10 cellular contexts compared by ENCODE assay signal in the genomic region with DNA sequence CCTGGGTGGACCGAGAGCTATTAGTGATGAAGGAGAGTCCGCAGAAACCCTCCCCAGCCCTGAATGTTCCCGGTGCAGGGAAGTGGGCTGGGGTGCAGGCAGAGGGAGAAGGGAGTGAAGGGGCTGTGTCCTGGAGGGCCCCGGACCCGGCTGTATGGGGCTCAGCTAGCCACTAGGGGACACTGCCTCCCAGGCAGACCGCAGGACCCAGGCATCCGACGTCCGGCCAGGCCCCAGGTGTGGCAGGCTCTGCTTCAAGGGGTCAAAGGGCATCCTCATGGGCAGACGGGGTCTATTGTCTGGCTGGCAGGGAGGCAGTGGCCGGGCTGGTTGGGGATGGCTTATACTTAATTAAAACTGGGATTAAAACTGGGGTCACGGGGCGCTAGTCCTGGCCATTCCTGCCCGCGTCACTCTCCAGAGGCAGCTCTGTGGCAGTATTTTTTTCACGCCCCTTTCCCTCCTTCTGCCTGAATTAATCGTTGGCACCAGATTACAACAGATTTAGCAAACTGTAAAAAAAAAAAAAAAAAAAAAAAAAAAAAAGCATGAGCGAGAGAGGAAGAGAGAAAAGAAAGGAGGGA. TPM values are rescaled to one million over a fixed set of nuclear protein-coding genes. Genes with fewer than 3 reads are reported as not detected.
A peak's percentile ranks its signal among the peaks of the same experiment; 100 is the strongest.
DNase-seq lines count a peak whose midpoint lies in the region; ATAC-seq and TF ChIP-seq lines count a peak whose summit lies in the region.
"Had no signal": no experiment of that assay in that cellular context is flagged by ENCODE, and none has a peak within 500 bp of the region (broad histone marks: within the 10 kb centered on the region; RNA-seq: fewer than 3 reads in every experiment).

No MANE protein-coding gene starts in this region.

- CTCF ChIA-PET in activated CD4-positive, alpha-beta T cell treated with anti-CD3 and anti-CD28 coated beads, Interleukin-2, amount 10 ng/mL, durations not matched to agents 7 days and 5 days (lab: Charles Lee) = no interaction called here

- POLR2A ChIA-PET in activated CD4-positive, alpha-beta T cell treated with anti-CD3 and anti-CD28 coated beads, Interleukin-2, amount 10 ng/mL, durations not matched to agents 7 days and 5 days (lab: Charles Lee) = interaction anchor here (0.5 kb wide), 1 partner anchor 8 kb away, joined by 5 read pairs; no protein-coding TSS in a partner anchor

- peaks cover 15% of the 10 kb centered on the region for H4K20me1 ChIP-seq in osteoblast (ENCODE audit: insufficient read depth, low read length)

- H3K27me3 Mint-ChIP-seq in activated CD4-positive, alpha-beta T cell treated with anti-CD3 and anti-CD28 coated beads, Interleukin-2, amount 10 ng/mL, durations not matched to agents 7 days and 5 days = peaks cover 10% of the 10 kb centered on the region

- no peaks in the 10 kb centered on the region for H3K9me3 Mint-ChIP-seq in activated CD4-positive, alpha-beta T cell treated with anti-CD3 and anti-CD28 coated beads, Interleukin-2, amount 10 ng/mL, durations not matched to agents 7 days and 5 days

- H3K4me1 ChIP-seq in osteoblast (ENCODE audit: insufficient read depth, low read length) = no peaks in the 10 kb centered on the region

- H3K4me2 ChIP-seq in osteoblast (ENCODE audit: insufficient read depth, low read length) = no peak overlapping the region

- H3K4me1 Mint-ChIP-seq in activated CD4-positive, alpha-beta T cell treated with anti-CD3 and anti-CD28 coated beads, Interleukin-2, amount 10 ng/mL, durations not matched to agents 7 days and 5 days = no peaks in the 10 kb centered on the region

- H3K9me3 ChIP-seq in osteoblast (ENCODE audit: low read depth, low read length) = no peaks in the 10 kb centered on the region

- no peak overlapping the region for H3K4me3 ChIP-seq in GM12865 (ENCODE audit: low read depth, low read length)
- no peak overlapping the region for H3K4me3 ChIP-seq in epithelial cell of esophagus (ENCODE audit: low read length)
- H3K4me3 ChIP-seq in osteoblast (ENCODE audit: insufficient read depth, low read length) = no peak overlapping the region

- ATAC-seq in GM18868 (IDR thresholded peaks at IDR 0.05; ENCODE audit: unreplicated experiment) (no peak), HG02588 (IDR thresholded peaks at IDR 0.05; ENCODE audit: unreplicated experiment) (no peak)

- no peak overlapping the region for H3K4me3 Mint-ChIP-seq in activated CD4-positive, alpha-beta T cell treated with anti-CD3 and anti-CD28 coated beads, Interleukin-2, amount 10 ng/mL, durations not matched to agents 7 days and 5 days

- no peaks in the 10 kb centered on the region for H3K36me3 Mint-ChIP-seq in activated CD4-positive, alpha-beta T cell treated with anti-CD3 and anti-CD28 coated beads, Interleukin-2, amount 10 ng/mL, durations not matched to agents 7 days and 5 days (ENCODE audit: low read depth)

- H3K36me3 ChIP-seq in osteoblast (ENCODE audit: insufficient read depth, low read length) = no peaks in the 10 kb centered on the region

- TF ChIP-seq CTCF in GM12865 (IDR thresholded peaks at IDR 0.05; ENCODE audit: insufficient read depth, low read depth, low read length, missing control alignments) (peak; percentile 30), epithelial cell of esophagus (IDR thresholded peaks at IDR 0.05; ENCODE audit: insufficient read depth, low read depth, low read length, missing control alignments) (peak; percentile 29), osteoblast (IDR thresholded peaks at IDR 0.05; ENCODE audit: extremely low read depth, low read depth, low read length) (peak; percentile 28)

- DNase-seq in GM12865 (ENCODE audit: low read depth) = peak; percentile 19
- DNase-seq in NCI-H460 (ENCODE audit: extremely low read depth, low read depth) = peak; percentile 3
- no peak for DNase-seq in epithelial cell of esophagus (ENCODE audit: low read depth)
- DNase-seq in osteoblast (ENCODE audit: insufficient read length, low spot score, missing footprints) = peak; percentile 93
- DNase-seq in NCI-H187 treated with DMSO at 0.1 percent for 48 hours (lab: John Stamatoyannopoulos, UW) = no peak
- no peak for DNase-seq in activated CD4-positive, alpha-beta T cell treated with anti-CD3 and anti-CD28 coated beads, Interleukin-2, amount 10 ng/mL, durations not matched to agents 7 days and 5 days
- DNase-seq: NCI-H2081 treated with DMSO at 0.1 percent for 48 hours had no signal

- H3K27me3 ChIP-seq in osteoblast (ENCODE audit: insufficient read depth, low read length) = peaks cover 5% of the 10 kb centered on the region

- H2AFZ ChIP-seq in osteoblast (ENCODE audit: low read length) = no peak overlapping the region

- no peak overlapping the region for H3K27ac Mint-ChIP-seq in activated CD4-positive, alpha-beta T cell treated with anti-CD3 and anti-CD28 coated beads, Interleukin-2, amount 10 ng/mL, durations not matched to agents 7 days and 5 days

- no peaks in the 10 kb centered on the region for H3K79me2 ChIP-seq in osteoblast (ENCODE audit: insufficient read depth, low read length)

- no peak overlapping the region for H3K27ac ChIP-seq in osteoblast (ENCODE audit: low read depth, low read length)

RNA-seq across cellular contexts. Expression of a gene that starts 5.0 kb away (rescaled TPM):
- 2.7 and 3.0 TPM in 2 replicates for total RNA-seq in NCI-H460 (2014; rRNA removed; shearing (Covaris generic))
- polyA plus RNA-seq in NCI-H460 (2014; cell fraction: nucleus; rRNA removed) = 2.2 TPM in 1 of 2 replicates, not detected in the other
- under 0.01 and 0.29 TPM in 2 replicates for total RNA-seq in osteoblast
- not detected for total RNA-seq in activated CD4-positive, alpha-beta T cell treated with anti-CD3 and anti-CD28 coated beads, Interleukin-2, amount 10 ng/mL, durations not matched to agents 7 days and 5 days
- total RNA-seq: pulmonary artery endothelial cell had no signal

RNA-seq across cellular contexts. Expression of a gene that starts 54.5 kb away (rescaled TPM):
- 32.8 and 43.6 TPM in 2 replicates for total RNA-seq in NCI-H460 (2014; rRNA removed; shearing (Covaris generic))
- polyA plus RNA-seq in NCI-H460 (2014; cell fraction: nucleus; rRNA removed) = 115 TPM in 2 replicates
- 32.1 and 34.4 TPM in 2 replicates for total RNA-seq in osteoblast
- 100 to 1,000 TPM in 1 of 2 experiments, 10 to 100 TPM in 1; 94.8 to 102 TPM for total RNA-seq in activated CD4-positive, alpha-beta T cell treated with anti-CD3 and anti-CD28 coated beads, Interleukin-2, amount 10 ng/mL, durations not matched to agents 7 days and 5 days

Comparison
In these comparisons a context has a peak if more than half of its experiments do, and no peak if none do; other contexts are left out.
1. DNase-seq: peak in GM12865 (single experiment), NCI-H460 (single experiment) and osteoblast (single experiment); none in epithelial cell of esophagus (single experiment), NCI-H187 treated with DMSO at 0.1 percent for 48 hours (single experiment) and activated CD4-positive, alpha-beta T cell treated with anti-CD3 and anti-CD28 coated beads, Interleukin-2, amount 10 ng/mL, durations not matched to agents 7 days and 5 days (single experiment).
2. Peak in every context shown above with its lines, with median percentiles within 50 percentile points of each other: CTCF ChIP-seq.